In genomic region chr4:145167884-145168283, GRCh38 we compare ENCODE assay signal across 30 cellular contexts.
"Had no signal": no experiment of that assay in that cellular context is flagged by ENCODE, and none has a peak within 500 bp of the region (broad histone marks: within the 10 kb centered on the region; RNA-seq: fewer than 3 reads in every experiment).

No MANE protein-coding gene starts in this region.

- H3K27me3 Mint-ChIP-seq: activated CD4-positive, alpha-beta memory T cell treated with anti-CD3 and anti-CD28 coated beads for 36 hours; activated CD4-positive, alpha-beta T cell treated with anti-CD3 and anti-CD28 coated beads for 36 hours; activated CD4-positive, alpha-beta T cell treated with anti-CD3 and anti-CD28 coated beads, Interleukin-2, amount 10 ng/mL, durations not matched to agents 24 days and 14 days; activated CD8-positive, alpha-beta memory T cell treated with anti-CD3 and anti-CD28 coated beads, Interleukin-2, amount 10 ng/mL, durations not matched to agents 7 days and 5 days; activated naive CD8-positive, alpha-beta T cell; central memory CD8-positive, alpha-beta T cell; dendritic cell treated with granulocyte-macrophage colony-stimulating factor and Interleukin-4, amounts not matched to agents 40 ng/mL and 50 ng/mL, for 4 days had no signal

- H3K9me3 Mint-ChIP-seq: activated CD4-positive, alpha-beta memory T cell treated with anti-CD3 and anti-CD28 coated beads for 36 hours; activated CD4-positive, alpha-beta T cell treated with anti-CD3 and anti-CD28 coated beads, Interleukin-2, amount 10 ng/mL, durations not matched to agents 24 days and 14 days; activated T-cell treated with anti-CD3 and anti-CD28 coated beads, Interleukin-2, amount 50 U/mL, for 72 hours; central memory CD8-positive, alpha-beta T cell; dendritic cell treated with granulocyte-macrophage colony-stimulating factor and Interleukin-4, amounts not matched to agents 40 ng/mL and 50 ng/mL, for 4 days; endodermal cell had no signal

- H3K27me3 ChIP-seq: brain microvascular endothelial cell, dorsolateral prefrontal cortex had no signal

- H3K4me3 Mint-ChIP-seq: activated CD4-positive, alpha-beta memory T cell treated with anti-CD3 and anti-CD28 coated beads for 36 hours; activated CD4-positive, alpha-beta T cell treated with anti-CD3 and anti-CD28 coated beads for 36 hours; activated CD4-positive, alpha-beta T cell treated with anti-CD3 and anti-CD28 coated beads, Interleukin-2, amount 10 ng/mL, durations not matched to agents 24 days and 14 days; activated CD8-positive, alpha-beta memory T cell treated with anti-CD3 and anti-CD28 coated beads, Interleukin-2, amount 10 ng/mL, durations not matched to agents 7 days and 5 days; activated CD8-positive, alpha-beta T cell treated with anti-CD3 and anti-CD28 coated beads, Interleukin-2, amount 10 ng/mL, durations not matched to agents 7 days and 5 days; activated naive CD8-positive, alpha-beta T cell; activated T-cell treated with anti-CD3 and anti-CD28 coated beads, Interleukin-2, amount 50 U/mL, for 72 hours; central memory CD8-positive, alpha-beta T cell; dendritic cell treated with granulocyte-macrophage colony-stimulating factor and Interleukin-4, amounts not matched to agents 40 ng/mL and 50 ng/mL, for 4 days; endodermal cell had no signal

- ATAC-seq: activated CD4-positive, alpha-beta T cell treated with anti-CD3 and anti-CD28 coated beads for 36 hours; activated CD8-positive, alpha-beta memory T cell treated with anti-CD3 and anti-CD28 coated beads, Interleukin-2, amount 10 ng/mL, durations not matched to agents 7 days and 5 days; activated CD8-positive, alpha-beta T cell treated with anti-CD3 and anti-CD28 coated beads, Interleukin-2, amount 10 ng/mL, durations not matched to agents 7 days and 5 days; activated T-cell treated with anti-CD3 and anti-CD28 coated beads, Interleukin-2, amount 50 U/mL, for 72 hours; esophagus mucosa had no signal

- FAIRE-seq: astrocyte, bronchial epithelial cell, frontal cortex had no signal

- DNase-seq: activated CD4-positive, alpha-beta memory T cell treated with anti-CD3 and anti-CD28 coated beads for 36 hours; activated CD4-positive, alpha-beta T cell treated with anti-CD3 and anti-CD28 coated beads for 36 hours; activated CD4-positive, alpha-beta T cell treated with anti-CD3 and anti-CD28 coated beads, Interleukin-2, amount 10 ng/mL, durations not matched to agents 24 days and 14 days; activated CD4-positive, CD25-positive, alpha-beta regulatory T cell; activated CD4-positive, CD25-positive, alpha-beta regulatory T cell treated with anti-CD3 and anti-CD28 coated beads, Interleukin-2, amount 50 U/mL, for 72 hours; activated CD8-positive, alpha-beta memory T cell treated with anti-CD3 and anti-CD28 coated beads, Interleukin-2, amount 10 ng/mL, durations not matched to agents 7 days and 5 days; activated CD8-positive, alpha-beta memory T cell treated with anti-CD3 and anti-CD28 coated beads, Interleukin-2, amount 50 U/mL, for 4 hours; activated CD8-positive, alpha-beta T cell treated with anti-CD3 and anti-CD28 coated beads, Interleukin-2, amount 10 ng/mL, durations not matched to agents 7 days and 5 days; activated gamma-delta T cell; activated naive CD4-positive, alpha-beta T cell; activated naive CD4-positive, alpha-beta T cell treated with anti-CD3 and anti-CD28 coated beads, Interleukin-2, amount 50 U/mL, for 16 hours; activated T-cell treated with anti-CD3 and anti-CD28 coated beads, Interleukin-2, amount 50 U/mL, for 1 hour; activated T-cell treated with anti-CD3 and anti-CD28 coated beads, Interleukin-2, amount 50 U/mL, for 72 hours; amniotic stem cell; anterior cingulate cortex; brain microvascular endothelial cell; dorsolateral prefrontal cortex; effector memory CD4-positive, alpha-beta T cell; endodermal cell; foreskin fibroblast; head of caudate nucleus; T-helper 2 cell had no signal

- H3K27ac ChIP-seq: brain microvascular endothelial cell, coronary artery, dorsolateral prefrontal cortex had no signal

- H3K4me3 ChIP-seq: coronary artery, dorsolateral prefrontal cortex had no signal
